20 cellular contexts compared by ENCODE assay signal in genomic region chr10:128018704-128019103, GRCh38.
DNase-seq lines count a peak whose midpoint lies in the region; ATAC-seq, FAIRE-seq and TF ChIP-seq lines count a peak whose summit lies in the region.
"Had no signal": no experiment of that assay in that cellular context is flagged by ENCODE, and none has a peak within 500 bp of the region (broad histone marks: within the 10 kb centered on the region; RNA-seq: fewer than 3 reads in every experiment).

No MANE protein-coding gene starts in this region.

- H3K4me1 ChIP-seq in Karpas-422 (ENCODE audit: low read length), result peaks cover 11% of the 10 kb centered on the region
- H3K4me1 ChIP-seq in GM12878 (ENCODE audit: control insufficient read depth, insufficient read depth, low read length), result no peaks in the 10 kb centered on the region
- no peaks in the 10 kb centered on the region for H3K4me1 ChIP-seq in thyroid gland
- H3K4me1 ChIP-seq: Caco-2 had no signal

- H3K9me3 ChIP-seq in Karpas-422 (ENCODE audit: low read length) (no peaks in the 10 kb centered on the region), GM12878 (replicated peaks; ENCODE audit: control insufficient read depth, insufficient read depth, low read length) (no peaks in the 10 kb centered on the region), thyroid gland (no peaks in the 10 kb centered on the region)
- H3K9me3 ChIP-seq: Caco-2 had no signal

- no peaks in the 10 kb centered on the region for H3K79me2 ChIP-seq in Karpas-422 (ENCODE audit: low read length)
- no peaks in the 10 kb centered on the region for H3K79me2 ChIP-seq in GM12878 (ENCODE audit: control insufficient read depth, insufficient read depth, low read length)

- peaks cover 7% of the 10 kb centered on the region for H3K27me3 Mint-ChIP-seq in activated T-cell treated with anti-CD3 and anti-CD28 coated beads, Interleukin-2, amount 50 U/mL, for 72 hours (ENCODE audit: low read depth)
- peaks cover 20 to 22% of the 10 kb centered on the region in 2 donors for H3K27me3 Mint-ChIP-seq in stimulated activated naive B cell treated with anti-CD40 and anti-IgM and Interleukin-4, amounts not matched to agents 10 μg/mL and 1 μg/mL and 100 μg/mL, for 72 hours

- no peaks in the 10 kb centered on the region for H3K27me3 ChIP-seq in Karpas-422 (ENCODE audit: low read length)
- H3K27me3 ChIP-seq in GM12878 (replicated peaks in 1 of 2; ENCODE audit: control insufficient read depth in 2 of 2, insufficient read depth in 2 of 2, low read length in 1 of 2), result peaks cover 2 to 3% of the 10 kb centered on the region in 2 experiments; a peak in 2 of 4 replicates
- H3K27me3 ChIP-seq in thyroid gland, result no peaks in the 10 kb centered on the region

- no peak for TF ChIP-seq EP300 in GM12878 (IDR thresholded peaks at IDR 0.05; ENCODE audit: borderline replicate concordance in 1 of 2, control insufficient read depth in 1 of 2, low read depth in 2 of 2, low read length in 2 of 2)

- no peak for DNase-seq in activated T-cell treated with anti-CD3 and anti-CD28 coated beads, Interleukin-2, amount 50 U/mL, for 72 hours
- no peak for DNase-seq in activated T-cell treated with anti-CD3 and anti-CD28 coated beads, Interleukin-2, amount 50 U/mL, for 48 hours
- DNase-seq in Karpas-422, result no peak
- DNase-seq in GM12878 (ENCODE audit: low read depth, low spot score), result no peak
- DNase-seq in stimulated activated naive B cell treated with anti-CD40 and anti-IgM and Interleukin-4, amounts not matched to agents 10 μg/mL and 1 μg/mL and 100 μg/mL, for 72 hours, result no peak
- no peak for DNase-seq in NCI-H146 treated with DMSO at 0.1 percent for 48 hours (lab: John Stamatoyannopoulos, UW; ENCODE audit: unreplicated experiment)
- DNase-seq in thyroid gland, result no peak
- DNase-seq: Caco-2, DMS153, EL, NCI-H1436, NCI-H2029 treated with DMSO at 0.1 percent for 48 hours, NCI-H2171 treated with DMSO at 0.1 percent for 48 hours, NCI-H510A, NCI-H82, PC-3 had no signal

- no peaks in the 10 kb centered on the region for H3K36me3 ChIP-seq in Karpas-422 (ENCODE audit: insufficient read depth, low read length)
- H3K36me3 ChIP-seq in GM12878 (ENCODE audit: control insufficient read depth in 2 of 2, insufficient read depth in 2 of 2, low read length in 1 of 2), result no peaks in the 10 kb centered on the region
- no peaks in the 10 kb centered on the region for H3K36me3 ChIP-seq in thyroid gland

- H4K20me1 ChIP-seq in Karpas-422 (ENCODE audit: insufficient read depth, low read depth, low read length) (no peaks in the 10 kb centered on the region), GM12878 (ENCODE audit: control insufficient read depth, insufficient read depth) (no peaks in the 10 kb centered on the region)

- peaks cover 14% of the 10 kb centered on the region for H3K4me1 Mint-ChIP-seq in activated T-cell treated with anti-CD3 and anti-CD28 coated beads, Interleukin-2, amount 50 U/mL, for 72 hours (ENCODE audit: low read depth)
- H3K4me1 Mint-ChIP-seq in stimulated activated naive B cell treated with anti-CD40 and anti-IgM and Interleukin-4, amounts not matched to agents 10 μg/mL and 1 μg/mL and 100 μg/mL, for 72 hours, result peaks cover 12 to 14% of the 10 kb centered on the region in 2 donors
- H3K4me1 Mint-ChIP-seq: GM23338 had no signal

- H3K27ac ChIP-seq in Karpas-422 (ENCODE audit: low read length) (no peak overlapping the region), GM12878 (ENCODE audit: control insufficient read depth, insufficient read depth) (no peak overlapping the region), thyroid gland (no peak overlapping the region)

- no peak for FAIRE-seq in GM12878 (lab: Jason Lieb, UNC)
- FAIRE-seq: K562 had no signal

- H2AFZ ChIP-seq in Karpas-422 (ENCODE audit: low read length), result peak overlapping the region; percentile 55; the same call in 1 of the 2 replicates
- H2AFZ ChIP-seq in GM12878 (ENCODE audit: control insufficient read depth, low read depth, low read length), result no peak overlapping the region
- H2AFZ ChIP-seq: GM23338 had no signal

- H3K4me3 ChIP-seq in Karpas-422 (ENCODE audit: low read length) (peak overlapping the region; percentile 31; the same call in 1 of the 2 replicates), GM12878 (no peak overlapping the region), thyroid gland (replicated peaks in 1 of 3) (no peak overlapping the region)
- H3K4me3 ChIP-seq: GM23338, K562 had no signal

- in situ Hi-C loops in GM12878 (cut with MboI), result loop anchor here (10.0 kb wide), 1 partner anchor 304 kb away; no protein-coding TSS in a partner anchor

- H3K36me3 Mint-ChIP-seq in activated T-cell treated with anti-CD3 and anti-CD28 coated beads, Interleukin-2, amount 50 U/mL, for 72 hours (ENCODE audit: insufficient read depth in 2 of 2), result no peaks in the 10 kb centered on the region
- no peaks in the 10 kb centered on the region for H3K36me3 Mint-ChIP-seq in stimulated activated naive B cell treated with anti-CD40 and anti-IgM and Interleukin-4, amounts not matched to agents 10 μg/mL and 1 μg/mL and 100 μg/mL, for 72 hours

- TF ChIP-seq POLR2A in GM12878 (IDR thresholded peaks at IDR 0.05; ENCODE audit: low read depth, low read length) (no peak), thyroid gland (IDR thresholded peaks at IDR 0.05) (no peak)

- RAD21 ChIA-PET in GM12878 (lab: Charles Lee; ENCODE audit: unreplicated experiment), result no interaction called here

- SMC1A ChIA-PET in GM12878 (lab: Charles Lee; ENCODE audit: uncharacterized antibody, unreplicated experiment), result no interaction called here

- H3K27ac Mint-ChIP-seq in activated T-cell treated with anti-CD3 and anti-CD28 coated beads, Interleukin-2, amount 50 U/mL, for 72 hours, result no peak overlapping the region
- no peak overlapping the region for H3K27ac Mint-ChIP-seq in stimulated activated naive B cell treated with anti-CD40 and anti-IgM and Interleukin-4, amounts not matched to agents 10 μg/mL and 1 μg/mL and 100 μg/mL, for 72 hours
- H3K27ac Mint-ChIP-seq: GM23338 had no signal

- H3K4me2 ChIP-seq in Karpas-422 (ENCODE audit: low read depth, low read length, poor library complexity, severe bottlenecking), result peak overlapping the region; percentile 35
- H3K4me2 ChIP-seq in GM12878 (ENCODE audit: control insufficient read depth, insufficient read depth), result no peak overlapping the region
- H3K4me2 ChIP-seq: GM23338 had no signal

- POLR2A ChIA-PET in GM12878 (lab: Charles Lee), result no interaction called here

- intact Hi-C loops in GM12878 (cut with micrococcal nuclease; ENCODE audit: unreplicated experiment) (no loop called here), thyroid gland (cut with DNase I) (no loop called here)

- H3K9ac ChIP-seq in Karpas-422 (ENCODE audit: low read length) (peak overlapping the region; percentile 51), GM12878 (ENCODE audit: control insufficient read depth, insufficient read depth, low read length) (no peak overlapping the region)

- no peaks in the 10 kb centered on the region for H3K9me2 ChIP-seq in Karpas-422 (replicated peaks; ENCODE audit: insufficient read depth, low read length)

- no TSS peak for BruUV-seq in GM12878 (replicated peaks; lab: Mats Ljungman, UMichigan)

- no peak for TF ChIP-seq CTCF in GM12878 (IDR thresholded peaks at IDR 0.05 in 2 of 3, conservative IDR thresholded peaks at IDR 0.05 in 1 of 3; ENCODE audit: control insufficient read depth in 2 of 3, extremely low read depth in 1 of 3, insufficient read depth in 1 of 3, low read depth in 3 of 3, low read length in 3 of 3)
- no peak for TF ChIP-seq CTCF in thyroid gland (IDR thresholded peaks at IDR 0.05)

- CTCF ChIA-PET in GM12878 (lab: Yijun Ruan, JAX), result interaction anchor here (1.5 kb wide), 1 partner anchor 51 kb away, joined by 3 read pairs; no protein-coding TSS in a partner anchor

- no peaks in the 10 kb centered on the region for H3K9me3 Mint-ChIP-seq in activated T-cell treated with anti-CD3 and anti-CD28 coated beads, Interleukin-2, amount 50 U/mL, for 72 hours
- H3K9me3 Mint-ChIP-seq in stimulated activated naive B cell treated with anti-CD40 and anti-IgM and Interleukin-4, amounts not matched to agents 10 μg/mL and 1 μg/mL and 100 μg/mL, for 72 hours, result no peaks in the 10 kb centered on the region
- H3K9me3 Mint-ChIP-seq: CD14-positive monocyte, GM23338 had no signal

- ATAC-seq in activated T-cell treated with anti-CD3 and anti-CD28 coated beads, Interleukin-2, amount 50 U/mL, for 72 hours (replicated peaks in 1 of 2), result peak; percentile 27 to 48
- ATAC-seq in GM12878 (peak; percentile 43), HG02884 (IDR thresholded peaks at IDR 0.05; ENCODE audit: unreplicated experiment) (no peak)
- ATAC-seq in stimulated activated naive B cell treated with anti-CD40 and anti-IgM and Interleukin-4, amounts not matched to agents 10 μg/mL and 1 μg/mL and 100 μg/mL, for 72 hours (replicated peaks), result peak; percentile 29 to 61
- ATAC-seq: K562, PC-3 had no signal

- TF ChIP-seq RAD21 in GM12878 (IDR thresholded peaks at IDR 0.05; ENCODE audit: insufficient read depth, low read depth, low read length), result no peak

- H3K4me3 Mint-ChIP-seq in activated T-cell treated with anti-CD3 and anti-CD28 coated beads, Interleukin-2, amount 50 U/mL, for 72 hours, result peak overlapping the region in 1 of 2 donors; percentile 44
- H3K4me3 Mint-ChIP-seq in stimulated activated naive B cell treated with anti-CD40 and anti-IgM and Interleukin-4, amounts not matched to agents 10 μg/mL and 1 μg/mL and 100 μg/mL, for 72 hours, result peak overlapping the region in 1 of 2 donors; percentile 7
- H3K4me3 Mint-ChIP-seq: CD14-positive monocyte, GM23338 had no signal

- WGBS in GM12878 (ENCODE audit: insufficient coverage, insufficient replicate concordance, low lambda C conversion rate, missing lambda C conversion rate), result 13% methylated on average over 1 of the region's 1 CpG
- WGBS in thyroid gland, 2 donors, result 79 to 100% methylated on average over 1 of the region's 1 CpG

TF ChIP-seq in GM12878, 131 proteins besides CTCF, POLR2A, EP300 and RAD21 (continues in another document):
- TF ChIP-seq ZSCAN29 (IDR thresholded peaks at IDR 0.05), result no peak
- TF ChIP-seq PML (IDR thresholded peaks at IDR 0.05; ENCODE audit: low read length), result no peak
- no peak for TF ChIP-seq TAF1 (IDR thresholded peaks at IDR 0.05; ENCODE audit: borderline replicate concordance, low read depth, low read length)
